ENCODE assay signal across 16 cellular contexts in genomic region chr16:56478228-56479049, GRCh38. TPM values are rescaled to one million over a fixed set of nuclear protein-coding genes. Genes with fewer than 3 reads are reported as not detected.
DNase-seq lines count a peak whose midpoint lies in the region; ATAC-seq and TF ChIP-seq lines count a peak whose summit lies in the region.
"Had no signal": no experiment of that assay in that cellular context is flagged by ENCODE, and none has a peak within 500 bp of the region (broad histone marks: within the 10 kb centered on the region; RNA-seq: fewer than 3 reads in every experiment).

No MANE protein-coding gene starts in this region.

- no TSS peak for BruUV-seq in A673 (replicated peaks; lab: Mats Ljungman, UMichigan)

- DNase-seq in A673 (ENCODE audit: low spot score) (peak; percentile 24), GF-D8 (lab: John Stamatoyannopoulos, UW) (peak; percentile 56), SK-N-MC (ENCODE audit: low read depth, low spot score) (no peak), fibroblast of peridontal ligament (ENCODE audit: extremely low read depth) (peak; percentile 29), NCI-H1694 treated with DMSO at 0.1 percent for 48 hours (lab: John Stamatoyannopoulos, UW) (no peak), DMS53 treated with DMSO at 0.1 percent for 48 hours (lab: John Stamatoyannopoulos, UW; ENCODE audit: unreplicated experiment) (no peak), testis (no peak)
- DNase-seq: activated CD4-positive, alpha-beta T cell treated with anti-CD3 and anti-CD28 coated beads, Interleukin-2, amount 50 U/mL, for 4 hours; activated effector memory CD4-positive, alpha-beta T cell treated with anti-CD3 and anti-CD28 coated beads, Interleukin-2, amount 50 U/mL, for 16 hours; NCI-H1092; retina; stimulated activated CD4-positive, alpha-beta T cell treated with anti-CD3 and anti-CD28 coated beads, Interleukin-4, amount 100 ng/mL, for 24 hours; T-helper 2 cell had no signal

- POLR2A ChIA-PET in A673 (lab: Charles Lee; ENCODE audit: low non-redundant PET), result no interaction called here

- intact Hi-C loops in A673 (cut with micrococcal nuclease; ENCODE audit: unreplicated experiment), result no loop called here
- intact Hi-C loops in testis (cut with DNase I; ENCODE audit: low total_unique reads), result no loop called here

- H3K36me3 ChIP-seq in A673 (ENCODE audit: insufficient read depth, low read length, poor library complexity, severe bottlenecking), result peaks cover 39% of the 10 kb centered on the region
- H3K36me3 ChIP-seq in SK-N-MC (ENCODE audit: insufficient read depth, low read length), result peaks cover 25% of the 10 kb centered on the region
- H3K36me3 ChIP-seq in testis (ENCODE audit: low read depth, missing control alignments), result no peaks in the 10 kb centered on the region

- TF ChIP-seq CTCF in A673 (conservative IDR thresholded peaks at IDR 0.05; ENCODE audit: low read depth, low read length), result no peak
- no peak for TF ChIP-seq CTCF in testis (IDR thresholded peaks at IDR 0.05)

- peaks cover 39% of the 10 kb centered on the region for H3K4me1 ChIP-seq in A673 (ENCODE audit: insufficient read depth, low read length, poor library complexity, severe bottlenecking)
- no peaks in the 10 kb centered on the region for H3K4me1 ChIP-seq in testis

- no peak for ATAC-seq in activated CD4-positive, CD25-positive, alpha-beta regulatory T cell treated with anti-CD3 and anti-CD28 coated beads, Interleukin-2, amount 50 U/mL, for 24 hours

- H3K4me3 ChIP-seq in A673 (ENCODE audit: low read depth, low read length, poor library complexity, severe bottlenecking) (no peak overlapping the region), SK-N-MC (no peak overlapping the region), testis (no peak overlapping the region)
- H3K4me3 ChIP-seq: cardiac muscle cell had no signal

- 88 to 91% methylated on average over 2 of the region's 2 CpGs for WGBS in testis, 2 donors

- H3K27ac ChIP-seq in A673 (ENCODE audit: low read depth, low read length, poor library complexity, severe bottlenecking), result peak overlapping the region; percentile 66
- H3K27ac ChIP-seq in SK-N-MC, result peak overlapping the region; percentile 30; the same call in 1 of the 2 replicates
- H3K27ac ChIP-seq in testis, result no peak overlapping the region
- H3K27ac ChIP-seq: C4-2B, cardiac muscle cell had no signal

- H3K27me3 ChIP-seq in A673 (replicated peaks; ENCODE audit: insufficient read depth, low read depth, low read length, poor library complexity) (no peaks in the 10 kb centered on the region), testis (no peaks in the 10 kb centered on the region)
- H3K27me3 ChIP-seq: cardiac muscle cell had no signal

- H3K9me3 ChIP-seq in A673 (ENCODE audit: low read depth, low read length, poor library complexity, severe bottlenecking), result no peaks in the 10 kb centered on the region
- H3K9me3 ChIP-seq in SK-N-MC (ENCODE audit: low read depth, low read length), result no peaks in the 10 kb centered on the region
- no peaks in the 10 kb centered on the region for H3K9me3 ChIP-seq in testis

- no peak for TF ChIP-seq POLR2A in testis (IDR thresholded peaks at IDR 0.05)

- CTCF ChIA-PET in A673 (lab: Charles Lee), result interaction anchor here (0.7 kb wide), 1 partner anchor 160 kb away, joined by 3 read pairs; no protein-coding TSS in a partner anchor

- no peak overlapping the region for H3K9ac ChIP-seq in SK-N-MC (ENCODE audit: insufficient read length)

RNA-seq across cellular contexts. Expression of gene OGFOD1, which starts 27.1 kb away (rescaled TPM):
- total RNA-seq in A673 (2021) (68.4 and 78.1 TPM in 2 replicates), testis (10 to 100 TPM; 26.7 to 34.5 TPM)
- polyA plus RNA-seq in testis (ENCODE audit: insufficient read depth, low read depth, low replicate concordance), result 38.2 TPM

RNA-seq across cellular contexts. Expression of gene NUDT21, which starts 27.3 kb away (rescaled TPM):
- total RNA-seq in A673 (2021) (220 and 231 TPM in 2 replicates), testis (10 to 100 TPM; 67.7 to 75.3 TPM)
- polyA plus RNA-seq in testis (ENCODE audit: insufficient read depth, low read depth, low replicate concordance), result 224 TPM

RNA-seq across cellular contexts. Expression of gene BBS2, which starts 41.4 kb away (rescaled TPM):
- 19.4 and 22.1 TPM in 2 replicates for total RNA-seq in A673 (2021)
- 10 to 100 TPM; 70.3 to 83.6 TPM for total RNA-seq in testis
- polyA plus RNA-seq in testis (ENCODE audit: insufficient read depth, low read depth, low replicate concordance), result 79.8 TPM

RNA-seq across cellular contexts. Expression of gene AMFR, which starts 53.1 kb away (rescaled TPM):
- total RNA-seq in A673 (2021), result 48.1 and 51.3 TPM in 2 replicates
- 100 to 1,000 TPM; 287 to 337 TPM for total RNA-seq in testis
- 258 TPM for polyA plus RNA-seq in testis (ENCODE audit: insufficient read depth, low read depth, low replicate concordance)

Comparison
In these comparisons a context has a peak if more than half of its experiments do, and no peak if none do; other contexts are left out.
1. DNase-seq: peak in A673 (single experiment), GF-D8 (single experiment) and fibroblast of peridontal ligament (single experiment); none in SK-N-MC (single experiment), NCI-H1694 treated with DMSO at 0.1 percent for 48 hours (single experiment), DMS53 treated with DMSO at 0.1 percent for 48 hours (single experiment) and testis (single experiment).
2. H3K27ac ChIP-seq: peak in A673 (single experiment) and SK-N-MC (single experiment); none in testis (0 of 2).